In genomic region chrX:129000018-129000417, GRCh38 we compare ENCODE assay signal across 12 cellular contexts.
"Had no signal": no experiment of that assay in that cellular context is flagged by ENCODE, and none has a peak within 500 bp of the region (broad histone marks: within the 10 kb centered on the region; RNA-seq: fewer than 3 reads in every experiment).

No MANE protein-coding gene starts in this region.

- H3K79me2 ChIP-seq: hepatocyte had no signal

- H3K4me1 ChIP-seq: thyroid gland had no signal

- H3K4me3 ChIP-seq: hepatocyte, thyroid gland had no signal

- DNase-seq: activated CD4-positive, alpha-beta T cell treated with anti-CD3 and anti-CD28 coated beads for 1 hour; activated CD4-positive, alpha-beta T cell treated with anti-CD3 and anti-CD28 coated beads, Interleukin-2, amount 50 U/mL, for 48 hours; activated CD8-positive, alpha-beta memory T cell treated with anti-CD3 and anti-CD28 coated beads, Interleukin-2, amount 10 ng/mL, durations not matched to agents 7 days and 5 days; activated effector memory CD4-positive, alpha-beta T cell treated with anti-CD3 and anti-CD28 coated beads, Interleukin-2, amount 50 U/mL, for 16 hours; activated T-cell treated with anti-CD3 and anti-CD28 coated beads, Interleukin-2, amount 50 U/mL, for 24 hours; amniotic stem cell; erythroblast; mesendoderm; nephron progenitor cell; thyroid gland had no signal

- FAIRE-seq: urothelium cell line had no signal

- H3K9me3 ChIP-seq: thyroid gland had no signal

- H3K4me2 ChIP-seq: hepatocyte had no signal

- H3K36me3 ChIP-seq: thyroid gland had no signal

- H2AFZ ChIP-seq: hepatocyte had no signal

- H3K27ac ChIP-seq: hepatocyte, thyroid gland had no signal

- H3K27me3 ChIP-seq: hepatocyte, thyroid gland had no signal
